19 cellular contexts compared by ENCODE assay signal in genomic region chr7:92119213-92119759, GRCh38. TPM values are rescaled to one million over a fixed set of nuclear protein-coding genes. Genes with fewer than 3 reads are reported as not detected.
DNase-seq lines count a peak whose midpoint lies in the region; ATAC-seq and TF ChIP-seq lines count a peak whose summit lies in the region.
"Had no signal": no experiment of that assay in that cellular context is flagged by ENCODE, and none has a peak within 500 bp of the region (broad histone marks: within the 10 kb centered on the region; RNA-seq: fewer than 3 reads in every experiment).

No MANE protein-coding gene starts in this region.

- no peaks in the 10 kb centered on the region for H3K9me3 ChIP-seq in DOHH2 (ENCODE audit: control insufficient read depth, insufficient read depth, low read length)
- no peaks in the 10 kb centered on the region for H3K9me3 ChIP-seq in left lung

- peak overlapping the region; percentile 15; the same call in 1 of the 2 replicates for H3K4me2 ChIP-seq in DOHH2 (ENCODE audit: low read length)
- H3K4me2 ChIP-seq: BLaER1 treated with 17β-estradiol and CSF1 and Interleukin-3, amounts not matched to agents 10 nM and 100 nM; GM23338 had no signal

- H3K27ac Mint-ChIP-seq in WTC11 = peak overlapping the region; percentile 88
- no peak overlapping the region for H3K27ac Mint-ChIP-seq in activated naive CD8-positive, alpha-beta T cell treated with anti-CD3 and anti-CD28 coated beads for 36 hours
- peak overlapping the region in 1 of 2 donors; percentile 56 for H3K27ac Mint-ChIP-seq in stimulated activated naive CD8-positive, alpha-beta T cell treated with anti-CD3 and anti-CD28 coated beads, Interleukin-15, amount 100 ng/mL, for 72 hours
- H3K27ac Mint-ChIP-seq: GM23338 had no signal

- H4K20me1 ChIP-seq in DOHH2 (ENCODE audit: control insufficient read depth, insufficient read depth, low read depth, low read length) = peaks cover 31% of the 10 kb centered on the region; the same call in 1 of the 2 replicates

- DNase-seq in DMS53 (lab: John Stamatoyannopoulos, UW) (peak; percentile 97), WTC11 (ENCODE audit: low spot score) (no peak), left lung (no peak), NCI-H1092 treated with DMSO at 0.1 percent for 48 hours (lab: John Stamatoyannopoulos, UW) (no peak), lower leg skin (ENCODE audit: low spot score in 2 of 2) (no peak)
- no peak for DNase-seq in activated naive CD8-positive, alpha-beta T cell treated with anti-CD3 and anti-CD28 coated beads for 36 hours
- DNase-seq in stimulated activated naive CD8-positive, alpha-beta T cell treated with anti-CD3 and anti-CD28 coated beads, Interleukin-15, amount 100 ng/mL, for 72 hours = no peak
- DNase-seq: NCI-H1105, NCI-H187, NCI-H2171 treated with DMSO at 0.1 percent for 48 hours, NCI-H510A, OCI-M1, RPMI8226, SJCRH30 had no signal

- H3K9me2 ChIP-seq in DOHH2 (replicated peaks; ENCODE audit: control insufficient read depth, low read length) = no peaks in the 10 kb centered on the region; the same call in 1 of the 2 replicates

- peaks cover 46% of the 10 kb centered on the region for H3K4me1 ChIP-seq in DOHH2 (ENCODE audit: control insufficient read depth, low read length)
- no peaks in the 10 kb centered on the region for H3K4me1 ChIP-seq in left lung
- H3K4me1 ChIP-seq: BLaER1 treated with 17β-estradiol and CSF1 and Interleukin-3, amounts not matched to agents 10 nM and 100 nM had no signal

- H3K4me3 ChIP-seq in DOHH2 (ENCODE audit: low read length) (no peak overlapping the region), left lung (no peak overlapping the region), lower leg skin (ENCODE audit: low read depth, poor library complexity, severe bottlenecking) (no peak overlapping the region)
- H3K4me3 ChIP-seq: BLaER1 treated with 17β-estradiol and CSF1 and Interleukin-3, amounts not matched to agents 10 nM and 100 nM; GM12878; GM23338; SJCRH30 had no signal

- H3K36me3 ChIP-seq in DOHH2 (ENCODE audit: control insufficient read depth, low read length) (peaks cover 99% of the 10 kb centered on the region), left lung (peaks cover 0 to 90% of the 10 kb centered on the region in 2 donors)

- TF ChIP-seq CTCF in DOHH2 (IDR thresholded peaks at IDR 0.05; ENCODE audit: low read depth, low read length, poor library complexity, severe bottlenecking) (no peak), WTC11 (IDR thresholded peaks at IDR 0.05) (no peak), left lung (IDR thresholded peaks at IDR 0.05) (no peak), lower leg skin (IDR thresholded peaks at IDR 0.05) (no peak)

- 86 to 92% methylated on average over 1 of the region's 1 CpG for WGBS in lower leg skin, 2 donors

- peaks cover 2% of the 10 kb centered on the region for H3F3A ChIP-seq in DOHH2 (ENCODE audit: control insufficient read depth, insufficient read depth)

- peaks cover 92% of the 10 kb centered on the region for H3K79me2 ChIP-seq in DOHH2 (ENCODE audit: control insufficient read depth, low read length)

- ATAC-seq in WTC11 = no peak
- peak; percentile 40 for ATAC-seq in left lung
- no peak for ATAC-seq in stimulated activated naive CD8-positive, alpha-beta T cell treated with anti-CD3 and anti-CD28 coated beads, Interleukin-15, amount 100 ng/mL, for 72 hours
- ATAC-seq: GM12878, GM23338 had no signal

- intact Hi-C loops in left lung (cut with DNase I) = no loop called here
- intact Hi-C loops in lower leg skin (cut with DNase I; ENCODE audit: low total_unique reads) = no loop called here

- H3K9me3 Mint-ChIP-seq in WTC11 = no peaks in the 10 kb centered on the region
- peaks cover 2% of the 10 kb centered on the region for H3K9me3 Mint-ChIP-seq in activated naive CD8-positive, alpha-beta T cell treated with anti-CD3 and anti-CD28 coated beads for 36 hours
- H3K9me3 Mint-ChIP-seq in stimulated activated naive CD8-positive, alpha-beta T cell treated with anti-CD3 and anti-CD28 coated beads, Interleukin-15, amount 100 ng/mL, for 72 hours = no peaks in the 10 kb centered on the region
- H3K9me3 Mint-ChIP-seq: GM23338 had no signal

- H3K27me3 Mint-ChIP-seq in WTC11 (ENCODE audit: low read depth) = no peaks in the 10 kb centered on the region
- no peaks in the 10 kb centered on the region for H3K27me3 Mint-ChIP-seq in activated naive CD8-positive, alpha-beta T cell treated with anti-CD3 and anti-CD28 coated beads for 36 hours
- H3K27me3 Mint-ChIP-seq in stimulated activated naive CD8-positive, alpha-beta T cell treated with anti-CD3 and anti-CD28 coated beads, Interleukin-15, amount 100 ng/mL, for 72 hours = no peaks in the 10 kb centered on the region

- H3K27me3 ChIP-seq in DOHH2 (ENCODE audit: control insufficient read depth, low read length) (no peaks in the 10 kb centered on the region), left lung (no peaks in the 10 kb centered on the region)
- H3K27me3 ChIP-seq: BLaER1 treated with 17β-estradiol and CSF1 and Interleukin-3, amounts not matched to agents 10 nM and 100 nM; SJCRH30 had no signal

- H3K4me3 Mint-ChIP-seq in WTC11 = no peak overlapping the region
- no peak overlapping the region for H3K4me3 Mint-ChIP-seq in activated naive CD8-positive, alpha-beta T cell treated with anti-CD3 and anti-CD28 coated beads for 36 hours
- H3K4me3 Mint-ChIP-seq in stimulated activated naive CD8-positive, alpha-beta T cell treated with anti-CD3 and anti-CD28 coated beads, Interleukin-15, amount 100 ng/mL, for 72 hours = no peak overlapping the region
- H3K4me3 Mint-ChIP-seq: GM23338 had no signal

- TF ChIP-seq POLR2A in lower leg skin (IDR thresholded peaks at IDR 0.05) = no peak

- CTCF ChIA-PET in WTC11 (lab: Charles Lee) = interaction anchor here (1.2 kb wide), 1 partner anchor 342 kb away, joined by 4 read pairs; no protein-coding TSS in a partner anchor

- no peaks in the 10 kb centered on the region for H3K4me1 Mint-ChIP-seq in WTC11
- peaks cover 3% of the 10 kb centered on the region for H3K4me1 Mint-ChIP-seq in activated naive CD8-positive, alpha-beta T cell treated with anti-CD3 and anti-CD28 coated beads for 36 hours
- H3K4me1 Mint-ChIP-seq in stimulated activated naive CD8-positive, alpha-beta T cell treated with anti-CD3 and anti-CD28 coated beads, Interleukin-15, amount 100 ng/mL, for 72 hours = peaks cover 10% of the 10 kb centered on the region
- H3K4me1 Mint-ChIP-seq: GM23338 had no signal

- H3K27ac ChIP-seq in DOHH2 (ENCODE audit: low read depth, low read length) (no peak overlapping the region), left lung (no peak overlapping the region)
- H3K27ac ChIP-seq: BLaER1 treated with 17β-estradiol and CSF1 and Interleukin-3, amounts not matched to agents 10 nM and 100 nM; SJCRH30 had no signal

- H3K36me3 Mint-ChIP-seq in WTC11 = peaks cover 78% of the 10 kb centered on the region
- H3K36me3 Mint-ChIP-seq in activated naive CD8-positive, alpha-beta T cell treated with anti-CD3 and anti-CD28 coated beads for 36 hours = peaks cover 53% of the 10 kb centered on the region

- POLR2A ChIA-PET in WTC11 (lab: Charles Lee) = no interaction called here

TF ChIP-seq in WTC11, 78 proteins besides CTCF, POLR2A, EP300 and RAD21:
- no peak for TF ChIP-seq TEAD1 (CRISPR knock-in tag; IDR thresholded peaks at IDR 0.05)
- no peak for TF ChIP-seq ELF4 (CRISPR knock-in tag; IDR thresholded peaks at IDR 0.05; ENCODE audit: low read depth)

RNA-seq across cellular contexts. Expression of gene CYP51A1, which starts 15.0 kb away (rescaled TPM):
- total RNA-seq in WTC11 (2021) (81.4 to 85.1 TPM (median 84.1 TPM) in 3 replicates), left lung (100 to 1,000 TPM; 122 to 271 TPM), lower leg skin (10 to 100 TPM; 34.4 to 62.4 (median 52.3) TPM)
- total RNA-seq in activated naive CD8-positive, alpha-beta T cell treated with anti-CD3 and anti-CD28 coated beads for 36 hours = 10 to 100 TPM; 57.3 to 62.3 TPM

RNA-seq across cellular contexts. Expression of gene LRRD1, which starts 59.7 kb away (rescaled TPM):
- total RNA-seq in WTC11 (2021) (not detected in 3 replicates), left lung (under 1 TPM in 1 of 2 donors, not detected in 1; 0.09 TPM), lower leg skin (under 1 TPM in 2 of 4 donors, not detected in 2; 0.13 to 0.65 TPM)
- total RNA-seq in activated naive CD8-positive, alpha-beta T cell treated with anti-CD3 and anti-CD28 coated beads for 36 hours = not detected
- total RNA-seq: GM23338, M059J had no signal
